In genomic region chr10:91043173-91043910, GRCh38 we compare ENCODE assay signal across 8 cellular contexts.
DNase-seq lines count a peak whose midpoint lies in the region; ATAC-seq, FAIRE-seq and TF ChIP-seq lines count a peak whose summit lies in the region.

No MANE protein-coding gene starts in this region.

- H3K9ac ChIP-seq in endothelial cell of umbilical vein (replicated peaks; ENCODE audit: extremely low read depth, insufficient read depth, low read length): no peak overlapping the region

- no peaks in the 10 kb centered on the region for H3K9me1 ChIP-seq in endothelial cell of umbilical vein (replicated peaks; ENCODE audit: control insufficient read depth, extremely low read depth, insufficient read depth, low read length)

- H3K36me3 ChIP-seq in endothelial cell of umbilical vein (ENCODE audit: control insufficient read depth in 2 of 2, extremely low read depth in 1 of 2, insufficient read depth in 2 of 2, low read length in 2 of 2): no peaks in the 10 kb centered on the region

- peak; percentile 26 for TF ChIP-seq CTCF in GM12865 (IDR thresholded peaks at IDR 0.05; ENCODE audit: insufficient read depth, low read depth, low read length, missing control alignments)
- peak; percentile 34 to 37 for TF ChIP-seq CTCF in endothelial cell of umbilical vein (IDR thresholded peaks at IDR 0.05; ENCODE audit: extremely low read depth in 1 of 2, insufficient read depth in 1 of 2, low read depth in 1 of 2, low read length in 2 of 2)
- peak; percentile 63 for TF ChIP-seq CTCF in osteocyte (IDR thresholded peaks at IDR 0.05)

- H3K9me3 Mint-ChIP-seq in osteocyte (ENCODE audit: unreplicated experiment): no peaks in the 10 kb centered on the region
- H3K9me3 Mint-ChIP-seq in stimulated activated naive CD8-positive, alpha-beta T cell treated with anti-CD3 and anti-CD28 coated beads, Interleukin-15, amount 100 ng/mL, for 72 hours: no peaks in the 10 kb centered on the region
- no peaks in the 10 kb centered on the region for H3K9me3 Mint-ChIP-seq in activated CD4-positive, alpha-beta memory T cell treated with anti-CD3 and anti-CD28 coated beads for 36 hours

- no peak overlapping the region for H3K4me2 ChIP-seq in endothelial cell of umbilical vein (ENCODE audit: insufficient read depth, low read length)

- CTCF ChIA-PET in endothelial cell of umbilical vein (lab: Charles Lee): interaction anchor here (0.7 to 1.4 kb wide), 4 partner anchors 37 to 207 kb away, joined by 3 to 13 read pairs (median 6); no protein-coding TSS in a partner anchor
- CTCF ChIA-PET in activated CD4-positive, alpha-beta memory T cell treated with anti-CD3 and anti-CD28 coated beads for 36 hours (lab: Charles Lee): interaction anchor here (0.7 to 3.1 kb wide), 4 partner anchors 10 to 255 kb away, joined by 3 to 11 read pairs (median 3); no protein-coding TSS in a partner anchor

- no peaks in the 10 kb centered on the region for H3K27me3 ChIP-seq in endothelial cell of umbilical vein (ENCODE audit: control insufficient read depth in 2 of 2, insufficient read depth in 2 of 2, low read length in 2 of 2)

- dilution Hi-C loops in endothelial cell of umbilical vein (cut with MboI; ENCODE audit: extremely low pct_ligation_motif_present, low sequenced_read_pairs): no loop called here

- POLR2A ChIA-PET in endothelial cell of umbilical vein (lab: Charles Lee): no interaction called here
- POLR2A ChIA-PET in activated CD4-positive, alpha-beta memory T cell treated with anti-CD3 and anti-CD28 coated beads for 36 hours (lab: Charles Lee): no interaction called here

- H3K4me3 ChIP-seq in GM12865 (ENCODE audit: low read depth, low read length) (no peak overlapping the region), endothelial cell of umbilical vein (replicated peaks in 1 of 3; ENCODE audit: insufficient read depth in 1 of 3, low read depth in 1 of 3, low read length in 3 of 3) (no peak overlapping the region)

- intact Hi-C loops in endothelial cell of umbilical vein (cut with micrococcal nuclease): loop anchor here (1.0 kb wide), 1 partner anchor 208 kb away; no protein-coding TSS in a partner anchor
- intact Hi-C loops in activated CD4-positive, alpha-beta memory T cell treated with anti-CD3 and anti-CD28 coated beads for 36 hours (cut with micrococcal nuclease): loop anchor here (1.0 kb wide), 1 partner anchor 208 kb away; no protein-coding TSS in a partner anchor

- H3K27ac ChIP-seq in endothelial cell of umbilical vein (ENCODE audit: insufficient read depth, low read depth, low read length): no peak overlapping the region

- no peaks in the 10 kb centered on the region for H3K27me3 Mint-ChIP-seq in osteocyte (ENCODE audit: unreplicated experiment)
- no peaks in the 10 kb centered on the region for H3K27me3 Mint-ChIP-seq in stimulated activated naive CD8-positive, alpha-beta T cell treated with anti-CD3 and anti-CD28 coated beads, Interleukin-15, amount 100 ng/mL, for 72 hours
- H3K27me3 Mint-ChIP-seq in activated CD4-positive, alpha-beta memory T cell treated with anti-CD3 and anti-CD28 coated beads for 36 hours: peaks cover 6% of the 10 kb centered on the region

- no peaks in the 10 kb centered on the region for H3K9me3 ChIP-seq in endothelial cell of umbilical vein (replicated peaks; ENCODE audit: control insufficient read depth, insufficient read depth, low read length)

- H2AFZ ChIP-seq in endothelial cell of umbilical vein (ENCODE audit: low read depth, low read length): no peak overlapping the region

- DNase-seq in GM12865 (ENCODE audit: low read depth) (peak; percentile 23), NCI-H446 (lab: John Stamatoyannopoulos, UW) (peak; percentile 18 to 56), endothelial cell of umbilical vein (ENCODE audit: low read depth, low spot score) (peak; percentile 56), osteocyte (ENCODE audit: extremely low spot score, unreplicated experiment) (no peak), SHP77 treated with DMSO at 0.1 percent for 48 hours (lab: John Stamatoyannopoulos, UW) (no peak)
- no peak for DNase-seq in stimulated activated CD4-positive, alpha-beta T cell treated with anti-CD3 and anti-CD28 coated beads, Interleukin-12 subunit alpha, Interleukin-12 subunit beta, amount 100 ng/mL, for 4 hours
- no peak for DNase-seq in stimulated activated naive CD8-positive, alpha-beta T cell treated with anti-CD3 and anti-CD28 coated beads, Interleukin-15, amount 100 ng/mL, for 72 hours
- no peak for DNase-seq in activated CD4-positive, alpha-beta memory T cell treated with anti-CD3 and anti-CD28 coated beads for 36 hours

- no peak overlapping the region for H3K4me3 Mint-ChIP-seq in osteocyte (ENCODE audit: unreplicated experiment)
- H3K4me3 Mint-ChIP-seq in stimulated activated naive CD8-positive, alpha-beta T cell treated with anti-CD3 and anti-CD28 coated beads, Interleukin-15, amount 100 ng/mL, for 72 hours: no peak overlapping the region
- no peak overlapping the region for H3K4me3 Mint-ChIP-seq in activated CD4-positive, alpha-beta memory T cell treated with anti-CD3 and anti-CD28 coated beads for 36 hours

- no peaks in the 10 kb centered on the region for H3K36me3 Mint-ChIP-seq in osteocyte (ENCODE audit: unreplicated experiment)
- H3K36me3 Mint-ChIP-seq in activated CD4-positive, alpha-beta memory T cell treated with anti-CD3 and anti-CD28 coated beads for 36 hours: no peaks in the 10 kb centered on the region

- no peaks in the 10 kb centered on the region for H3K4me1 ChIP-seq in endothelial cell of umbilical vein (ENCODE audit: control insufficient read depth, extremely low read depth, insufficient read depth, low read length)

- no peak overlapping the region for H3K27ac Mint-ChIP-seq in osteocyte (ENCODE audit: unreplicated experiment)
- H3K27ac Mint-ChIP-seq in stimulated activated naive CD8-positive, alpha-beta T cell treated with anti-CD3 and anti-CD28 coated beads, Interleukin-15, amount 100 ng/mL, for 72 hours: no peak overlapping the region
- H3K27ac Mint-ChIP-seq in activated CD4-positive, alpha-beta memory T cell treated with anti-CD3 and anti-CD28 coated beads for 36 hours: no peak overlapping the region

- no peak for ATAC-seq in stimulated activated naive CD8-positive, alpha-beta T cell treated with anti-CD3 and anti-CD28 coated beads, Interleukin-15, amount 100 ng/mL, for 72 hours

- no peaks in the 10 kb centered on the region for H4K20me1 ChIP-seq in endothelial cell of umbilical vein (replicated peaks; ENCODE audit: control insufficient read depth, extremely low read depth, insufficient read depth, low read length)

- peaks cover 8% of the 10 kb centered on the region for H3K4me1 Mint-ChIP-seq in osteocyte (ENCODE audit: unreplicated experiment)
- H3K4me1 Mint-ChIP-seq in stimulated activated naive CD8-positive, alpha-beta T cell treated with anti-CD3 and anti-CD28 coated beads, Interleukin-15, amount 100 ng/mL, for 72 hours: peaks cover 2% of the 10 kb centered on the region
- H3K4me1 Mint-ChIP-seq in activated CD4-positive, alpha-beta memory T cell treated with anti-CD3 and anti-CD28 coated beads for 36 hours (ENCODE audit: low read depth): no peaks in the 10 kb centered on the region

- H3K79me2 ChIP-seq in endothelial cell of umbilical vein (ENCODE audit: control insufficient read depth, insufficient read depth, low read length): no peaks in the 10 kb centered on the region

- FAIRE-seq in endothelial cell of umbilical vein (lab: Jason Lieb, UNC): peak; percentile 59

- BruUV-seq in endothelial cell of umbilical vein (replicated peaks; lab: Mats Ljungman, UMichigan): no TSS peak

- TF ChIP-seq POLR2A in endothelial cell of umbilical vein (IDR thresholded peaks at IDR 0.05; ENCODE audit: low read depth, low read length): no peak

TF ChIP-seq in endothelial cell of umbilical vein, 7 proteins besides CTCF, POLR2A, EP300 and RAD21:
- TF ChIP-seq JUN (IDR thresholded peaks at IDR 0.05; ENCODE audit: borderline replicate concordance, insufficient read depth, insufficient read length, low read depth) (no peak), EZH2 (IDR thresholded peaks at IDR 0.05; ENCODE audit: borderline replicate concordance, low read depth, low read length, severe bottlenecking) (no peak)
TF ChIP-seq in endothelial cell of umbilical vein: peak in this region for 0.

Comparison
In these comparisons a context has a peak if more than half of its experiments do, and no peak if none do; other contexts are left out.
1. DNase-seq: peak in GM12865 (single experiment), NCI-H446 (2 of 2) and endothelial cell of umbilical vein (single experiment); none in osteocyte (single experiment), stimulated activated CD4-positive, alpha-beta T cell treated with anti-CD3 and anti-CD28 coated beads, Interleukin-12 subunit alpha, Interleukin-12 subunit beta, amount 100 ng/mL, for 4 hours (single experiment), stimulated activated naive CD8-positive, alpha-beta T cell treated with anti-CD3 and anti-CD28 coated beads, Interleukin-15, amount 100 ng/mL, for 72 hours (0 of 2), SHP77 treated with DMSO at 0.1 percent for 48 hours (single experiment) and activated CD4-positive, alpha-beta memory T cell treated with anti-CD3 and anti-CD28 coated beads for 36 hours (single experiment).
2. Peak in every context shown above with its lines, with median percentiles within 50 percentile points of each other: CTCF ChIP-seq.